Comparison of ENCODE assay signal across 8 cellular contexts in genomic region chr11:94325681-94326080, GRCh38. TPM values are rescaled to one million over a fixed set of nuclear protein-coding genes. Genes with fewer than 3 reads are reported as not detected.
DNase-seq lines count a peak whose midpoint lies in the region; ATAC-seq, FAIRE-seq and TF ChIP-seq lines count a peak whose summit lies in the region.

No MANE protein-coding gene starts in this region.

- no peak for FAIRE-seq in HTR-8/SVneo (lab: Jason Lieb, UNC)

- H3K4me3 Mint-ChIP-seq in glutamatergic neuron (ENCODE audit: unreplicated experiment): no peak overlapping the region
- H3K4me3 Mint-ChIP-seq in stimulated activated effector memory CD8-positive, alpha-beta T cell treated with anti-CD3 and anti-CD28 coated beads, Interleukin-12 subunit alpha, Interleukin-12 subunit beta, amount 100 ng/mL, for 72 hours: no peak overlapping the region
- H3K4me3 Mint-ChIP-seq in stimulated activated memory B cell treated with anti-CD40 and anti-IgM and Interleukin-4, amounts not matched to agents 10 μg/mL and 1 μg/mL and 100 μg/mL, for 72 hours: no peak overlapping the region

- H3F3A ChIP-seq in DOHH2 (ENCODE audit: control insufficient read depth, insufficient read depth): no peaks in the 10 kb centered on the region

- H3K79me2 ChIP-seq in DOHH2 (ENCODE audit: control insufficient read depth, low read length): no peaks in the 10 kb centered on the region

- H3K27ac ChIP-seq in DOHH2 (ENCODE audit: low read depth, low read length): no peak overlapping the region

- peak; percentile 77 for TF ChIP-seq CTCF in DOHH2 (IDR thresholded peaks at IDR 0.05; ENCODE audit: low read depth, low read length, poor library complexity, severe bottlenecking)
- peak; percentile 60 for TF ChIP-seq CTCF in glutamatergic neuron (IDR thresholded peaks at IDR 0.05; ENCODE audit: partially characterized antibody, unreplicated experiment)

- no peaks in the 10 kb centered on the region for H3K4me1 ChIP-seq in DOHH2 (ENCODE audit: control insufficient read depth, low read length)

- H3K27me3 ChIP-seq in DOHH2 (ENCODE audit: control insufficient read depth, low read length): no peaks in the 10 kb centered on the region

- no peaks in the 10 kb centered on the region for H3K9me3 ChIP-seq in DOHH2 (ENCODE audit: control insufficient read depth, insufficient read depth, low read length)

- H4K20me1 ChIP-seq in DOHH2 (ENCODE audit: control insufficient read depth, insufficient read depth, low read depth, low read length): no peaks in the 10 kb centered on the region

- no peak overlapping the region for H3K4me2 ChIP-seq in DOHH2 (ENCODE audit: low read length)

- H3K9me3 Mint-ChIP-seq in glutamatergic neuron (ENCODE audit: unreplicated experiment): peaks cover 1% of the 10 kb centered on the region
- H3K9me3 Mint-ChIP-seq in stimulated activated effector memory CD8-positive, alpha-beta T cell treated with anti-CD3 and anti-CD28 coated beads, Interleukin-12 subunit alpha, Interleukin-12 subunit beta, amount 100 ng/mL, for 72 hours: no peaks in the 10 kb centered on the region
- H3K9me3 Mint-ChIP-seq in stimulated activated memory B cell treated with anti-CD40 and anti-IgM and Interleukin-4, amounts not matched to agents 10 μg/mL and 1 μg/mL and 100 μg/mL, for 72 hours: peaks cover 8% of the 10 kb centered on the region

- no peaks in the 10 kb centered on the region for H3K4me1 Mint-ChIP-seq in glutamatergic neuron (ENCODE audit: low read depth, unreplicated experiment)
- H3K4me1 Mint-ChIP-seq in stimulated activated effector memory CD8-positive, alpha-beta T cell treated with anti-CD3 and anti-CD28 coated beads, Interleukin-12 subunit alpha, Interleukin-12 subunit beta, amount 100 ng/mL, for 72 hours: peaks cover 4% of the 10 kb centered on the region
- H3K4me1 Mint-ChIP-seq in stimulated activated memory B cell treated with anti-CD40 and anti-IgM and Interleukin-4, amounts not matched to agents 10 μg/mL and 1 μg/mL and 100 μg/mL, for 72 hours: no peaks in the 10 kb centered on the region

- H3K4me3 ChIP-seq in DOHH2 (ENCODE audit: low read length): no peak overlapping the region

- H3K27ac Mint-ChIP-seq in glutamatergic neuron (ENCODE audit: unreplicated experiment): no peak overlapping the region
- H3K27ac Mint-ChIP-seq in stimulated activated effector memory CD8-positive, alpha-beta T cell treated with anti-CD3 and anti-CD28 coated beads, Interleukin-12 subunit alpha, Interleukin-12 subunit beta, amount 100 ng/mL, for 72 hours: peak overlapping the region; percentile 36
- no peak overlapping the region for H3K27ac Mint-ChIP-seq in stimulated activated memory B cell treated with anti-CD40 and anti-IgM and Interleukin-4, amounts not matched to agents 10 μg/mL and 1 μg/mL and 100 μg/mL, for 72 hours

- DNase-seq in HT1080 (ENCODE audit: low read depth) (peak; percentile 58), glutamatergic neuron (peak; percentile 67), HTR-8/SVneo (ENCODE audit: insufficient read length, low spot score) (no peak)
- DNase-seq in activated CD4-positive, alpha-beta T cell treated with anti-CD3 and anti-CD28 coated beads, Interleukin-2, amount 50 U/mL, for 1 hour: peak; percentile 32
- DNase-seq in stimulated activated effector memory CD8-positive, alpha-beta T cell treated with anti-CD3 and anti-CD28 coated beads, Interleukin-12 subunit alpha, Interleukin-12 subunit beta, amount 100 ng/mL, for 72 hours (ENCODE audit: low spot score in 2 of 2): peak; percentile 34 to 80

- ATAC-seq in GM21381 (IDR thresholded peaks at IDR 0.05; ENCODE audit: unreplicated experiment): peak; percentile 85
- peak; percentile 75 for ATAC-seq in stimulated activated effector memory CD8-positive, alpha-beta T cell treated with anti-CD3 and anti-CD28 coated beads, Interleukin-12 subunit alpha, Interleukin-12 subunit beta, amount 100 ng/mL, for 72 hours
- no peak for ATAC-seq in stimulated activated memory B cell treated with anti-CD40 and anti-IgM and Interleukin-4, amounts not matched to agents 10 μg/mL and 1 μg/mL and 100 μg/mL, for 72 hours

- H3K36me3 Mint-ChIP-seq in glutamatergic neuron (ENCODE audit: unreplicated experiment): no peaks in the 10 kb centered on the region
- H3K36me3 Mint-ChIP-seq in stimulated activated effector memory CD8-positive, alpha-beta T cell treated with anti-CD3 and anti-CD28 coated beads, Interleukin-12 subunit alpha, Interleukin-12 subunit beta, amount 100 ng/mL, for 72 hours: no peaks in the 10 kb centered on the region
- H3K36me3 Mint-ChIP-seq in stimulated activated memory B cell treated with anti-CD40 and anti-IgM and Interleukin-4, amounts not matched to agents 10 μg/mL and 1 μg/mL and 100 μg/mL, for 72 hours: no peaks in the 10 kb centered on the region

- H3K9me2 ChIP-seq in DOHH2 (replicated peaks; ENCODE audit: control insufficient read depth, low read length): no peaks in the 10 kb centered on the region

- no peaks in the 10 kb centered on the region for H3K36me3 ChIP-seq in DOHH2 (ENCODE audit: control insufficient read depth, low read length)

- no peaks in the 10 kb centered on the region for H3K27me3 Mint-ChIP-seq in glutamatergic neuron (ENCODE audit: unreplicated experiment)
- H3K27me3 Mint-ChIP-seq in stimulated activated memory B cell treated with anti-CD40 and anti-IgM and Interleukin-4, amounts not matched to agents 10 μg/mL and 1 μg/mL and 100 μg/mL, for 72 hours: no peaks in the 10 kb centered on the region

RNA-seq across cellular contexts. Expression of gene IZUMO1R, which starts 21.3 kb away (rescaled TPM):
- total RNA-seq in HT1080 (2014; rRNA removed; shearing (Covaris generic)): 0.11 TPM in 1 of 2 replicates, not detected in the other
- polyA plus RNA-seq in HT1080 (2015; cell fraction: cytosol; rRNA removed): 0.27 and 0.31 TPM in 2 replicates
- polyA plus RNA-seq in HT1080 (2015; cell fraction: nucleus; rRNA removed): not detected in 2 replicates
- not detected for total RNA-seq in glutamatergic neuron (ENCODE audit: unreplicated experiment)
